ENCODE assay signal across 1 cellular context in the genomic region with DNA sequence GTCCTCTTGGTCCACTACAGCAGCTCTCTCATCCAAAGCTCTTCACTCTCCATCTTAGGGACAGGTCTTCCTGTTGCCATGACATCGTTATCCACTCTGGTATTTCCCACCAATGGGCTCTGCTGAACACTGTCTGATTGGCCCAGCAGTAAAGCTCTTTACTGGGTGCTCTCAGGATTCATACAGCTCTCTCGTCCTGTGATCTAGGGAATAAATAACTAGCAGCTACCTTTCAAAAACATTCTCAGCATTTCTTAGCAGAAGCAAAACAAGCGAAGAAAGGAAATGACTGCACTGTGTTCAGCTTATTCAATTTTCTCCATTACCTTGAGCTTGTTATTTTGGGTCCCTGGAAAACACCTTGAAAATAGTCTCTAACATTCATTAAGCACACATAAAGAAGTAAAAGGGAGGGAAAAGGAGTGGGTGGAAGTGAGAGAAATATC.
TF ChIP-seq lines count a peak whose summit lies in the region.

No MANE protein-coding gene starts in this region.

TF ChIP-seq in HCT116, 20 proteins besides CTCF, POLR2A, EP300 and RAD21 (continued from another document):
- TF ChIP-seq, protein P1, sequence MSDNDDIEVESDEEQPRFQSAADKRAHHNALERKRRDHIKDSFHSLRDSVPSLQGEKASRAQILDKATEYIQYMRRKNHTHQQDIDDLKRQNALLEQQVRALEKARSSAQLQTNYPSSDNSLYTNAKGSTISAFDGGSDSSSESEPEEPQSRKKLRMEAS (IDR thresholded peaks at IDR 0.05), result no peak
- TF ChIP-seq EZH2 (IDR thresholded peaks at IDR 0.05), result no peak
- no peak for TF ChIP-seq SRF (IDR thresholded peaks at IDR 0.05; ENCODE audit: low read depth)
